ENCODE assay signal across 12 cellular contexts in genomic region chr9:91042541-91042940, GRCh38.
DNase-seq lines count a peak whose midpoint lies in the region; TF ChIP-seq lines count a peak whose summit lies in the region.
"Had no signal": no experiment of that assay in that cellular context is flagged by ENCODE, and none has a peak within 500 bp of the region (broad histone marks: within the 10 kb centered on the region; RNA-seq: fewer than 3 reads in every experiment).

No MANE protein-coding gene starts in this region.

- no peaks in the 10 kb centered on the region for H3K36me3 ChIP-seq in mammary epithelial cell (ENCODE audit: insufficient read depth, low read length)
- no peaks in the 10 kb centered on the region for H3K36me3 ChIP-seq in transverse colon
- H3K36me3 ChIP-seq: BE2C, HAP-1 had no signal

- H3K36me3 Mint-ChIP-seq in MCF 10A (ENCODE audit: insufficient read depth, unreplicated experiment) = peaks cover 4% of the 10 kb centered on the region
- H3K36me3 Mint-ChIP-seq: CD4-positive, alpha-beta memory T cell had no signal

- H3K27ac ChIP-seq in mammary epithelial cell (ENCODE audit: insufficient read depth, low read depth, low read length) (no peak overlapping the region), coronary artery (no peak overlapping the region), transverse colon (peak overlapping the region in 3 of 4 donors; percentile 35 to 63 (median 48))
- H3K27ac ChIP-seq: A549, C4-2B had no signal

- TF ChIP-seq POLR2A in transverse colon (IDR thresholded peaks at IDR 0.05) = no peak

- dilution Hi-C loops in mammary epithelial cell (cut with HindIII; ENCODE audit: low sequenced_read_pairs) = no loop called here

- H3K27me3 Mint-ChIP-seq in MCF 10A (ENCODE audit: insufficient read depth, unreplicated experiment) = no peaks in the 10 kb centered on the region

- no peaks in the 10 kb centered on the region for H3K27me3 ChIP-seq in mammary epithelial cell (ENCODE audit: insufficient read depth, low read length)
- H3K27me3 ChIP-seq in transverse colon = no peaks in the 10 kb centered on the region
- H3K27me3 ChIP-seq: BE2C had no signal

- no peaks in the 10 kb centered on the region for H3K9me3 ChIP-seq in mammary epithelial cell (replicated peaks; ENCODE audit: insufficient read depth, low read length)
- no peaks in the 10 kb centered on the region for H3K9me3 ChIP-seq in transverse colon
- H3K9me3 ChIP-seq: A549, BE2C, HAP-1 had no signal

- BruUV-seq in MCF 10A (replicated peaks; lab: Mats Ljungman, UMichigan) (no TSS peak), mammary epithelial cell (replicated peaks; lab: Mats Ljungman, UMichigan) (no TSS peak)

- in situ Hi-C loops in mammary epithelial cell (cut with MboI; ENCODE audit: low sequenced_read_pairs in 2 of 2) (no loop called here), transverse colon (cut with MboI; ENCODE audit: low pct_ligation_motif_present in 1 of 4, low pct_unique_long_range_greater_than_20kb in 1 of 4, low sequenced_read_pairs in 3 of 4) (loop anchor here in 2 of 4 donors (25.0 kb wide), 1 partner anchor 395 kb away; no protein-coding TSS in a partner anchor)

- no peak overlapping the region for H3K4me3 Mint-ChIP-seq in MCF 10A (ENCODE audit: unreplicated experiment)
- H3K4me3 Mint-ChIP-seq: CD4-positive, alpha-beta memory T cell had no signal

- no peaks in the 10 kb centered on the region for H3K9me3 Mint-ChIP-seq in MCF 10A (ENCODE audit: unreplicated experiment)
- H3K9me3 Mint-ChIP-seq: CD4-positive, alpha-beta memory T cell had no signal

- intact Hi-C loops in MCF 10A (cut with micrococcal nuclease) = no loop called here
- intact Hi-C loops in mammary epithelial cell (cut with micrococcal nuclease) = no loop called here
- intact Hi-C loops in transverse colon (cut with DNase I; ENCODE audit: low total_unique reads) = loop anchor here (10.0 kb wide), 2 partner anchors 72 to 682 kb away; no protein-coding TSS in a partner anchor

- no peak overlapping the region for H3K9ac ChIP-seq in mammary epithelial cell (ENCODE audit: insufficient read depth, low read length)

- H2AFZ ChIP-seq in mammary epithelial cell (ENCODE audit: low read depth, low read length) = no peak overlapping the region

- 75% methylated on average over 5 of the region's 5 CpGs for WGBS in mammary epithelial cell (ENCODE audit: low coverage, missing lambda C conversion rate)
- WGBS in transverse colon (ENCODE audit: low coverage in 1 of 2), 2 donors = 92% methylated on average over 5 of the region's 5 CpGs; no CpG with 5 or more reads in 1 of the 2 donors

- peaks cover 5% of the 10 kb centered on the region for H3K4me1 ChIP-seq in mammary epithelial cell (ENCODE audit: insufficient read depth, low read length)
- peaks cover 7 to 12% (median 11%) of the 10 kb centered on the region in 4 donors for H3K4me1 ChIP-seq in transverse colon
- H3K4me1 ChIP-seq: HAP-1 had no signal

- H4K20me1 ChIP-seq in mammary epithelial cell (ENCODE audit: insufficient read depth, low read length) = no peaks in the 10 kb centered on the region

- POLR2A ChIA-PET in MCF 10A (lab: Yijun Ruan, JAX) = interaction anchor here (0.8 kb wide), 1 partner anchor 58 kb away, joined by 4 read pairs; no protein-coding TSS in a partner anchor

- H3K4me2 ChIP-seq in mammary epithelial cell (ENCODE audit: insufficient read depth, low read depth, low read length) = no peak overlapping the region
- H3K4me2 ChIP-seq: A549 had no signal

- DNase-seq in MCF 10A (ENCODE audit: unreplicated experiment) = no peak
- no peak for DNase-seq in mammary epithelial cell
- DNase-seq in coronary artery (ENCODE audit: low spot score) = peak; percentile 46
- no peak for DNase-seq in transverse colon
- no peak for DNase-seq in GOT3 (lab: John Stamatoyannopoulos, UW)
- DNase-seq in GF-D8 (lab: John Stamatoyannopoulos, UW) = no peak
- DNase-seq: BE2C; CD4-positive, alpha-beta memory T cell; DMS79 had no signal

- no peaks in the 10 kb centered on the region for H3K79me2 ChIP-seq in mammary epithelial cell (ENCODE audit: insufficient read depth, low read length)

- TF ChIP-seq CTCF in MCF 10A (IDR thresholded peaks at IDR 0.05; ENCODE audit: unreplicated experiment) = no peak
- TF ChIP-seq CTCF in mammary epithelial cell (conservative IDR thresholded peaks at IDR 0.05 in 1 of 2, IDR thresholded peaks at IDR 0.05 in 1 of 2; ENCODE audit: extremely low read depth in 1 of 2, insufficient read depth in 1 of 2, low read depth in 1 of 2, low read length in 2 of 2) = no peak
- TF ChIP-seq CTCF in coronary artery (IDR thresholded peaks at IDR 0.05) = no peak
- no peak for TF ChIP-seq CTCF in transverse colon (IDR thresholded peaks at IDR 0.05)

- H3K27ac Mint-ChIP-seq in MCF 10A (ENCODE audit: low read depth, unreplicated experiment) = peak overlapping the region; percentile 27
- H3K27ac Mint-ChIP-seq: CD4-positive, alpha-beta memory T cell had no signal

- H3K4me3 ChIP-seq in mammary epithelial cell (replicated peaks in 1 of 3; ENCODE audit: insufficient read depth in 1 of 3, low read depth in 2 of 3, low read length in 3 of 3) (no peak overlapping the region), coronary artery (no peak overlapping the region), transverse colon (no peak overlapping the region)
- H3K4me3 ChIP-seq: A549, HAP-1 had no signal

- peaks cover 24% of the 10 kb centered on the region for H3K4me1 Mint-ChIP-seq in MCF 10A (ENCODE audit: insufficient read depth, unreplicated experiment)

- TF ChIP-seq EP300 in transverse colon (IDR thresholded peaks at IDR 0.05; ENCODE audit: low read depth) = no peak

- CTCF ChIA-PET in MCF 10A (lab: Yijun Ruan, JAX) = no interaction called here
- CTCF ChIA-PET in mammary epithelial cell (lab: Charles Lee; ENCODE audit: low non-redundant PET) = no interaction called here

Comparison
In these comparisons a context has a peak if more than half of its experiments do, and no peak if none do; other contexts are left out.
1. H3K27ac ChIP-seq: peak in transverse colon (3 of 4); none in mammary epithelial cell (single experiment) and coronary artery (0 of 2).